20 cellular contexts compared by ENCODE assay signal in the genomic region with DNA sequence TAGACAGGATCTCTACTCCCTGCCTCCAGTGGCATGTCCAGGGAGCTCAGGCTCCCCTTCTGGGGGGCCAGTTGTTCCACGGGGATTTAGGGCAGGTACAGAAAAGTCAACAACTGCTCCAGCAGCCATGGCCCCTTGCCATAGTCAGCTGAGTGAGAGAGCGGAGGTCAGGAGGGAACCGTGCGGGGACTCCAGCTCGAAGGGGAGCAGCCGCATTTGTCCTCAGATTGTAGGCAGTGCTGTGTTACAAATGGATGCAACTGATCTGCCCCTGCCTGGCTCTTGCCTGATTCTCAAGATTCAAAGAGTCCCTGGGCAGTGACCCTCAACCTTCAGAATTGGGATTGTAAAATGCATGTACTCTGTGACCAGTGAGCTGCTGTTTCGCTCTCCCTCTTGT. TPM values are rescaled to one million over a fixed set of nuclear protein-coding genes. Genes with fewer than 3 reads are reported as not detected.
DNase-seq lines count a peak whose midpoint lies in the region; ATAC-seq and TF ChIP-seq lines count a peak whose summit lies in the region.
"Had no signal": no experiment of that assay in that cellular context is flagged by ENCODE, and none has a peak within 500 bp of the region (broad histone marks: within the 10 kb centered on the region; RNA-seq: fewer than 3 reads in every experiment).

No MANE protein-coding gene starts in this region.

- H3K23ac ChIP-seq in mesenchymal stem cell (ENCODE audit: low read length in 2 of 2): no peak overlapping the region

- H3K4me1 ChIP-seq in mesenchymal stem cell (ENCODE audit: control insufficient read depth, insufficient read depth, low read depth, low read length) (peaks cover 37% of the 10 kb centered on the region), thyroid gland (peaks cover 20 to 22% of the 10 kb centered on the region in 2 donors)

- no peak overlapping the region for H4K8ac ChIP-seq in mesenchymal stem cell (ENCODE audit: low read length)

- no peak overlapping the region for H2BK15ac ChIP-seq in mesenchymal stem cell (ENCODE audit: low read depth, poor library complexity, severe bottlenecking)

- ATAC-seq in stimulated activated naive CD8-positive, alpha-beta T cell treated with anti-CD3 and anti-CD28 coated beads, Interleukin-15, amount 100 ng/mL, for 72 hours: no peak
- ATAC-seq in HG02938 (IDR thresholded peaks at IDR 0.05; ENCODE audit: unreplicated experiment): no peak
- ATAC-seq: HepG2, Panc1, T-cell had no signal

- H3K9me3 Mint-ChIP-seq in stimulated activated naive CD8-positive, alpha-beta T cell treated with anti-CD3 and anti-CD28 coated beads, Interleukin-15, amount 100 ng/mL, for 72 hours: no peaks in the 10 kb centered on the region
- H3K9me3 Mint-ChIP-seq: CD14-positive monocyte, T-cell had no signal

- POLR2A ChIA-PET in RWPE1 (lab: Yijun Ruan, JAX; ENCODE audit: low non-redundant PET): no interaction called here

- H2BK5ac ChIP-seq in mesenchymal stem cell (ENCODE audit: low read depth, low read length, poor library complexity, severe bottlenecking): no peak overlapping the region

- no peak for TF ChIP-seq CTCF in RWPE1 (conservative IDR thresholded peaks at IDR 0.05; ENCODE audit: low read depth)
- TF ChIP-seq CTCF in thyroid gland (IDR thresholded peaks at IDR 0.05): peak in 1 of 6 experiments; percentile 0
- no peak for TF ChIP-seq CTCF in GM13976 (IDR thresholded peaks at IDR 0.05; ENCODE audit: borderline replicate concordance, control extremely low read depth, extremely low read depth, insufficient read depth, missing control alignments)

- H3K18ac ChIP-seq in mesenchymal stem cell (ENCODE audit: low read depth in 1 of 2, low read length in 2 of 2): no peak overlapping the region

- H2AFZ ChIP-seq in mesenchymal stem cell (ENCODE audit: low read depth, low read length): no peak overlapping the region

- TF ChIP-seq POLR2A in thyroid gland (IDR thresholded peaks at IDR 0.05): no peak

- H3K4me3 ChIP-seq in mesenchymal stem cell (ENCODE audit: insufficient read depth in 1 of 2, low read depth in 1 of 2, low read length in 2 of 2): no peak overlapping the region
- no peak overlapping the region for H3K4me3 ChIP-seq in thyroid gland (replicated peaks in 1 of 3)
- H3K4me3 ChIP-seq: GM12878 had no signal

- H3K9me3 ChIP-seq in mesenchymal stem cell (ENCODE audit: control insufficient read depth, low read length): no peaks in the 10 kb centered on the region
- H3K9me3 ChIP-seq in thyroid gland: no peaks in the 10 kb centered on the region

- H3K4me3 Mint-ChIP-seq in stimulated activated naive CD8-positive, alpha-beta T cell treated with anti-CD3 and anti-CD28 coated beads, Interleukin-15, amount 100 ng/mL, for 72 hours: no peak overlapping the region
- H3K4me3 Mint-ChIP-seq: CD14-positive monocyte, T-cell had no signal

- in situ Hi-C loops in GM13976 (cut with MboI; ENCODE audit: low sequenced_read_pairs, unreplicated experiment): no loop called here

- no peaks in the 10 kb centered on the region for H3K4me1 Mint-ChIP-seq in stimulated activated naive CD8-positive, alpha-beta T cell treated with anti-CD3 and anti-CD28 coated beads, Interleukin-15, amount 100 ng/mL, for 72 hours
- H3K4me1 Mint-ChIP-seq: CD14-positive monocyte, T-cell had no signal

- no peak overlapping the region for H3K4me2 ChIP-seq in mesenchymal stem cell (ENCODE audit: low read length, poor library complexity, severe bottlenecking)

- H3K14ac ChIP-seq in mesenchymal stem cell (ENCODE audit: low read length in 2 of 2): no peak overlapping the region

- H2AK5ac ChIP-seq in mesenchymal stem cell (ENCODE audit: low read length, severe bottlenecking): peak overlapping the region; percentile 24

- WGBS in mesenchymal stem cell: 95% methylated on average over 7 of the region's 7 CpGs
- WGBS in thyroid gland, 2 donors: 64 to 65% methylated on average over 7 of the region's 7 CpGs

- H3K36me3 ChIP-seq in mesenchymal stem cell (ENCODE audit: control insufficient read depth in 1 of 2, insufficient read depth in 2 of 2, low read depth in 1 of 2, low read length in 2 of 2) (peaks cover 28 to 74% of the 10 kb centered on the region in 2 experiments), thyroid gland (peaks cover 2 to 21% of the 10 kb centered on the region in 2 donors)

- no peak overlapping the region for H4K91ac ChIP-seq in mesenchymal stem cell (ENCODE audit: low read length)

- no peak overlapping the region for H3K4ac ChIP-seq in mesenchymal stem cell (ENCODE audit: low read depth in 1 of 2, low read length in 2 of 2)

- H2BK12ac ChIP-seq in mesenchymal stem cell (ENCODE audit: low read length in 2 of 2): no peak overlapping the region

- H3K27ac Mint-ChIP-seq in stimulated activated naive CD8-positive, alpha-beta T cell treated with anti-CD3 and anti-CD28 coated beads, Interleukin-15, amount 100 ng/mL, for 72 hours: no peak overlapping the region
- H3K27ac Mint-ChIP-seq: T-cell had no signal

- no peaks in the 10 kb centered on the region for H3K27me3 Mint-ChIP-seq in stimulated activated naive CD8-positive, alpha-beta T cell treated with anti-CD3 and anti-CD28 coated beads, Interleukin-15, amount 100 ng/mL, for 72 hours

- H3K27ac ChIP-seq in RWPE1 (peak overlapping the region; percentile 31), mesenchymal stem cell (ENCODE audit: low read length, poor library complexity, severe bottlenecking) (peak overlapping the region; percentile 12), thyroid gland (peak overlapping the region; percentile 37 to 72 (median 62))
- H3K27ac ChIP-seq: 22Rv1, HL-60 had no signal

- H3K79me1 ChIP-seq in mesenchymal stem cell (replicated peaks; ENCODE audit: low read length, poor library complexity, severe bottlenecking): peaks cover 25% of the 10 kb centered on the region

- CTCF ChIA-PET in RWPE1 (lab: Yijun Ruan, JAX): interaction anchor here (0.7 kb wide), 1 partner anchor 88 kb away, joined by 5 read pairs; no protein-coding TSS in a partner anchor

- H3K9ac ChIP-seq in mesenchymal stem cell (ENCODE audit: low read length): no peak overlapping the region

- DNase-seq in NCI-H1092 (lab: John Stamatoyannopoulos, UW) (peak; percentile 29), NCI-H1092 treated with DMSO at 0.1 percent for 48 hours (lab: John Stamatoyannopoulos, UW) (no peak), RWPE1 (ENCODE audit: low spot score) (no peak), mesenchymal stem cell (no peak), thyroid gland (peak in 1 of 2 donors; percentile 75), GM13976 (ENCODE audit: low spot score) (no peak)
- no peak for DNase-seq in stimulated activated naive CD8-positive, alpha-beta T cell treated with anti-CD3 and anti-CD28 coated beads, Interleukin-15, amount 100 ng/mL, for 72 hours
- DNase-seq: ACHN, KG1, NCI-H1105 treated with DMSO at 0.1 percent for 48 hours, NCI-H1694, NCI-H446 treated with DMSO at 0.1 percent for 48 hours, T-cell had no signal

- H2BK120ac ChIP-seq in mesenchymal stem cell (ENCODE audit: low read depth, low read length): no peak overlapping the region

- no peaks in the 10 kb centered on the region for H3K27me3 ChIP-seq in mesenchymal stem cell (ENCODE audit: control insufficient read depth in 1 of 2, insufficient read depth in 1 of 2, low read length in 2 of 2)
- no peaks in the 10 kb centered on the region for H3K27me3 ChIP-seq in thyroid gland

- intact Hi-C loops in thyroid gland (cut with DNase I): no loop called here

RNA-seq across cellular contexts. Expression of gene ITGB1BP1, which starts 49.8 kb away (rescaled TPM):
- 138 TPM for polyA plus RNA-seq in mesenchymal stem cell (2013, experiment 1 of 2)
- polyA plus RNA-seq in mesenchymal stem cell (2013, experiment 2 of 2): 132 TPM
- total RNA-seq in thyroid gland: 10 to 100 TPM; 39.4 to 73.4 (median 45.8) TPM

RNA-seq across cellular contexts. Expression of gene CPSF3, which starts 49.9 kb away (rescaled TPM):
- 26.5 TPM for polyA plus RNA-seq in mesenchymal stem cell (2013, experiment 1 of 2)
- polyA plus RNA-seq in mesenchymal stem cell (2013, experiment 2 of 2): 27.3 TPM
- total RNA-seq in thyroid gland: 10 to 100 TPM; 21.7 to 33.6 (median 29.1) TPM

Comparison
In these comparisons a context has a peak if more than half of its experiments do, and no peak if none do; other contexts are left out.
1. H3K27ac ChIP-seq: peak in every context shown above with its lines; median percentile 62 in thyroid gland; 31 in RWPE1; 12 in mesenchymal stem cell.